In genomic region chr3:167032267-167032876, GRCh38 we compare ENCODE assay signal across 8 cellular contexts.
DNase-seq lines count a peak whose midpoint lies in the region; ATAC-seq and TF ChIP-seq lines count a peak whose summit lies in the region.

No MANE protein-coding gene starts in this region.

- H3K9me2 ChIP-seq in hepatocyte (replicated peaks; ENCODE audit: insufficient read depth), result no peaks in the 10 kb centered on the region

- intact Hi-C loops in posterior cingulate gyrus (cut with DNase I), result loop anchor here (5.0 kb wide), 1 partner anchor 1825 kb away; no protein-coding TSS in a partner anchor
- intact Hi-C loops in activated CD4-positive, alpha-beta T cell treated with anti-CD3 and anti-CD28 coated beads for 36 hours (cut with DNase I, micrococcal nuclease), result loop anchor here in 1 of 2 experiments (10.0 kb wide), 1 partner anchor 1018 kb away; no protein-coding TSS in a partner anchor

- no peak overlapping the region for H3K4me3 Mint-ChIP-seq in activated CD4-positive, alpha-beta T cell treated with anti-CD3 and anti-CD28 coated beads for 36 hours

- no peaks in the 10 kb centered on the region for H3K27me3 Mint-ChIP-seq in activated CD4-positive, alpha-beta T cell treated with anti-CD3 and anti-CD28 coated beads for 36 hours

- peaks cover 6% of the 10 kb centered on the region for H3K9me3 Mint-ChIP-seq in activated CD4-positive, alpha-beta T cell treated with anti-CD3 and anti-CD28 coated beads for 36 hours (ENCODE audit: low read depth)

- peak; percentile 73 for TF ChIP-seq CTCF in hepatocyte (IDR thresholded peaks at IDR 0.05; ENCODE audit: poor library complexity)

- no peaks in the 10 kb centered on the region for H4K20me1 ChIP-seq in hepatocyte (ENCODE audit: insufficient read depth, poor library complexity, severe bottlenecking)

- H3K36me3 ChIP-seq in hepatocyte (replicated peaks; ENCODE audit: insufficient read depth, low read depth), result no peaks in the 10 kb centered on the region

- H3K27ac Mint-ChIP-seq in activated CD4-positive, alpha-beta T cell treated with anti-CD3 and anti-CD28 coated beads for 36 hours, result no peak overlapping the region

- H3K9me3 ChIP-seq in hepatocyte (ENCODE audit: low read depth), result no peaks in the 10 kb centered on the region

- POLR2A ChIA-PET in activated CD4-positive, alpha-beta T cell treated with anti-CD3 and anti-CD28 coated beads for 36 hours (lab: Charles Lee), result no interaction called here

- peak; percentile 4 for DNase-seq in EL
- peak; percentile 37 for DNase-seq in LoVo (ENCODE audit: low spot score)
- peak; percentile 67 for DNase-seq in SK-MEL-5 (ENCODE audit: low read depth, low spot score)
- peak; percentile 81 for DNase-seq in hepatocyte (ENCODE audit: low spot score)
- no peak for DNase-seq in posterior cingulate gyrus
- DNase-seq in activated CD4-positive, alpha-beta T cell treated with anti-CD3 and anti-CD28 coated beads for 36 hours, result no peak

- H3K4me2 ChIP-seq in hepatocyte, result no peak overlapping the region

- H3K4me1 ChIP-seq in hepatocyte (ENCODE audit: insufficient read depth), result no peaks in the 10 kb centered on the region

- in situ Hi-C loops in SK-MEL-5 (cut with HindIII; ENCODE audit: low pct_unique_long_range_greater_than_20kb, low sequenced_read_pairs), result no loop called here

- ATAC-seq in HG03280 (IDR thresholded peaks at IDR 0.05; ENCODE audit: unreplicated experiment), result no peak
- ATAC-seq in activated CD4-positive, alpha-beta T cell treated with anti-CD3 and anti-CD28 coated beads for 36 hours, result no peak
- ATAC-seq in GM19035 (IDR thresholded peaks at IDR 0.05; ENCODE audit: unreplicated experiment), result no peak

- CTCF ChIA-PET in activated CD4-positive, alpha-beta T cell treated with anti-CD3 and anti-CD28 coated beads for 36 hours (lab: Charles Lee), result no interaction called here

- no peaks in the 10 kb centered on the region for H3K4me1 Mint-ChIP-seq in activated CD4-positive, alpha-beta T cell treated with anti-CD3 and anti-CD28 coated beads for 36 hours

- no peak overlapping the region for H3K4me3 ChIP-seq in hepatocyte

- H3K27me3 ChIP-seq in hepatocyte, result no peaks in the 10 kb centered on the region

- no peak overlapping the region for H2AFZ ChIP-seq in hepatocyte

- WGBS in hepatocyte (ENCODE audit: low lambda C conversion rate, missing lambda C conversion rate), result 30% methylated on average over 5 of the region's 5 CpGs

- H3K79me2 ChIP-seq in hepatocyte, result no peaks in the 10 kb centered on the region

- no peak overlapping the region for H3K27ac ChIP-seq in hepatocyte

- no peaks in the 10 kb centered on the region for H3K36me3 Mint-ChIP-seq in activated CD4-positive, alpha-beta T cell treated with anti-CD3 and anti-CD28 coated beads for 36 hours (ENCODE audit: low read depth)

Comparison
In these comparisons a context has a peak if more than half of its experiments do, and no peak if none do; other contexts are left out.
1. DNase-seq: peak in EL (single experiment), LoVo (single experiment), SK-MEL-5 (single experiment) and hepatocyte (single experiment); none in posterior cingulate gyrus (0 of 10) and activated CD4-positive, alpha-beta T cell treated with anti-CD3 and anti-CD28 coated beads for 36 hours (single experiment).